9 cellular contexts compared by ENCODE assay signal in the genomic region with DNA sequence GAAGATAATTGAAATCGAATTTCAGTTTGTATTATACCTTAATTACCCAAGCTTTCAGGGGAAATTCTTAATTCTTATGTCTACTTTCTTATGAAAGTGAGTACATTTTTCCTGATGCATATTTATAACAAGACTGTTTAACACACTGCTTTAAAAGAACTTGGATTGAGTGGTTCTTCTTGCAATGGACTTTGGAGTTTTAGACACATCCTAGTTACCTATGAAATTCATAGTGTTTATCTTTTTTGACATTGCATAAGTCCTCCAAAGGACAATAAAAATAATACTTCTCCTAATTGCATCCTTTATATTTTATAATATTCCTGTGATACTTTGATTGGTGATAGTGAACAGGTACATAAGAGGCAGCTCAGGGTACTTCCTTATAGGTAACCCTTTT.
"Had no signal": no experiment of that assay in that cellular context is flagged by ENCODE, and none has a peak within 500 bp of the region (broad histone marks: within the 10 kb centered on the region; RNA-seq: fewer than 3 reads in every experiment).

No MANE protein-coding gene starts in this region.

- H3K27ac ChIP-seq: GM23248 had no signal

- H3K4me1 Mint-ChIP-seq: IgD-negative memory B cell had no signal

- H3K36me3 Mint-ChIP-seq: IgD-negative memory B cell had no signal

- H3K9me3 ChIP-seq: HAP-1 had no signal

- ATAC-seq: HCT116 had no signal

- H3K4me3 Mint-ChIP-seq: HFFc6, IgD-negative memory B cell had no signal

- H3K27me3 Mint-ChIP-seq: IgD-negative memory B cell had no signal

- H3K4me3 ChIP-seq: GM23248, HAP-1 had no signal

- H3K9ac ChIP-seq: GM23248 had no signal

- H3K36me3 ChIP-seq: HAP-1 had no signal

- H2AFZ ChIP-seq: GM23248 had no signal

- H3K27ac Mint-ChIP-seq: HFFc6 had no signal

- FAIRE-seq: HTR-8/SVneo had no signal

- H3K4me1 ChIP-seq: HAP-1 had no signal

- DNase-seq: GM23248, GOT3, H7, HFFc6, KBM-7 had no signal
